Comparison of ENCODE assay signal across 14 cellular contexts in the genomic region with DNA sequence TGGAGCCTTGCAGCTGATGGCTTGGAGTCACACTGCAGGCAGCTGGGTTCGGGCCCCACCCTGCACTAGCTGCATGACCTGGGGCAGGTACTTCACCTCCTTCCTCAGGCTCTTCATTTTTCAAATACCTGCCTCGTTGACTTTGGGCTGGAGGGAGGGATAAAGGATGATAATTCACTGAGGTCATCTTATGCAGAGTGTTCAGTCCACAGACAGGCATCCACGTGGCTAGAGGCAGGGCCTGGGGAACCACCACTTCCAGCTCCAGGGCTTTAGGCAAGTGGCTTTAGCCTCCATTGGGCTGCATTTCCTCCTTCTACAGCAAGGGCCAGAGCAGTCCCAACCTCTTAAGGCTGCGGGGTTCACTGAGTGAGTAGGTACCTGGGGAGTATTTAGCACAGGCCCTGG.
DNase-seq lines count a peak whose midpoint lies in the region; ATAC-seq, FAIRE-seq and TF ChIP-seq lines count a peak whose summit lies in the region.
"Had no signal": no experiment of that assay in that cellular context is flagged by ENCODE, and none has a peak within 500 bp of the region (broad histone marks: within the 10 kb centered on the region; RNA-seq: fewer than 3 reads in every experiment).

No MANE protein-coding gene starts in this region.

- H4K20me1 ChIP-seq in astrocyte (ENCODE audit: insufficient read depth, low read length), result no peaks in the 10 kb centered on the region
- H4K20me1 ChIP-seq in OCI-LY7 (ENCODE audit: insufficient read depth, low read length), result no peaks in the 10 kb centered on the region

- no peaks in the 10 kb centered on the region for H3K9me3 ChIP-seq in Caco-2
- H3K9me3 ChIP-seq in astrocyte (ENCODE audit: insufficient read depth, low read depth, low read length), result no peaks in the 10 kb centered on the region
- H3K9me3 ChIP-seq in left lung, result no peaks in the 10 kb centered on the region
- H3K9me3 ChIP-seq in OCI-LY7 (ENCODE audit: low read length), result no peaks in the 10 kb centered on the region

- FAIRE-seq in astrocyte (lab: Jason Lieb, UNC), result no peak
- FAIRE-seq: H54 had no signal

- no peak overlapping the region for H3K9ac ChIP-seq in astrocyte (ENCODE audit: low read length)

- no peak overlapping the region for H3K4me3 ChIP-seq in Caco-2 (ENCODE audit: low read depth, low read length)
- no peak overlapping the region for H3K4me3 ChIP-seq in astrocyte (ENCODE audit: insufficient read depth, low read depth, low read length)
- H3K4me3 ChIP-seq in left lung, result no peak overlapping the region
- H3K4me3 ChIP-seq in OCI-LY7 (ENCODE audit: low read depth, low read length, poor library complexity, severe bottlenecking), result no peak overlapping the region

- peaks cover 60% of the 10 kb centered on the region for H3K4me1 ChIP-seq in Caco-2
- peaks cover 16% of the 10 kb centered on the region for H3K4me1 ChIP-seq in astrocyte (ENCODE audit: insufficient read depth, low read length)
- H3K4me1 ChIP-seq in left lung, result peaks cover 5 to 8% of the 10 kb centered on the region in 2 donors
- H3K4me1 ChIP-seq in OCI-LY7 (ENCODE audit: insufficient read depth, low read length, poor library complexity, severe bottlenecking), result peaks cover 21% of the 10 kb centered on the region

- peaks cover 62% of the 10 kb centered on the region for H3K36me3 Mint-ChIP-seq in Caco-2 (ENCODE audit: insufficient read depth, unreplicated experiment)
- H3K36me3 Mint-ChIP-seq in astrocyte (ENCODE audit: low read depth, unreplicated experiment), result peaks cover 10% of the 10 kb centered on the region
- H3K36me3 Mint-ChIP-seq: activated naive CD4-positive, alpha-beta T cell treated with anti-CD3 and anti-CD28 coated beads, Interleukin-2, amount 50 U/mL, for 72 hours had no signal

- peak overlapping the region; percentile 30 for H3K27ac ChIP-seq in astrocyte (ENCODE audit: low read depth, low read length)
- H3K27ac ChIP-seq in left lung, result no peak overlapping the region
- H3K27ac ChIP-seq in OCI-LY7 (ENCODE audit: low read depth, low read length, poor library complexity, severe bottlenecking), result no peak overlapping the region

- H3K79me2 ChIP-seq in astrocyte (ENCODE audit: insufficient read depth, low read length), result peaks cover 73% of the 10 kb centered on the region
- H3K79me2 ChIP-seq in OCI-LY7 (ENCODE audit: insufficient read depth, low read depth, low read length), result peaks cover 25% of the 10 kb centered on the region; the same call in 1 of the 2 replicates

- peaks cover 47% of the 10 kb centered on the region for H3K4me1 Mint-ChIP-seq in Caco-2 (ENCODE audit: low read depth, unreplicated experiment)
- peaks cover 17% of the 10 kb centered on the region for H3K4me1 Mint-ChIP-seq in astrocyte (ENCODE audit: low read depth, unreplicated experiment)

- no peak overlapping the region for H2AFZ ChIP-seq in astrocyte (ENCODE audit: low read depth, low read length)
- H2AFZ ChIP-seq in OCI-LY7 (ENCODE audit: low read length), result no peak overlapping the region

- H3K4me2 ChIP-seq in astrocyte (ENCODE audit: low read length), result no peak overlapping the region
- H3K4me2 ChIP-seq in OCI-LY7 (ENCODE audit: low read length), result no peak overlapping the region

- H3K27me3 ChIP-seq in Caco-2 (replicated peaks; ENCODE audit: control insufficient read depth, insufficient read depth, low read length) (no peaks in the 10 kb centered on the region), astrocyte (ENCODE audit: insufficient read depth, low read length) (no peaks in the 10 kb centered on the region), left lung (no peaks in the 10 kb centered on the region)

- H3K27me3 Mint-ChIP-seq in Caco-2 (ENCODE audit: insufficient read depth, unreplicated experiment) (no peaks in the 10 kb centered on the region), astrocyte (ENCODE audit: low read depth, unreplicated experiment) (no peaks in the 10 kb centered on the region)
- H3K27me3 Mint-ChIP-seq: activated T-cell treated with anti-CD3 and anti-CD28 coated beads, Interleukin-2, amount 50 U/mL, for 24 hours had no signal

- H3K9me2 ChIP-seq in OCI-LY7 (ENCODE audit: insufficient read depth, low read length), result no peaks in the 10 kb centered on the region

- TF ChIP-seq CTCF in Caco-2 (IDR thresholded peaks at IDR 0.05; ENCODE audit: insufficient read depth in 1 of 2, low read depth in 1 of 2, low read length in 1 of 2, severe bottlenecking in 1 of 2, unreplicated experiment in 1 of 2), result no peak
- TF ChIP-seq CTCF in astrocyte (IDR thresholded peaks at IDR 0.05; ENCODE audit: insufficient read depth, low read depth, low read length), result no peak
- no peak for TF ChIP-seq CTCF in left lung (IDR thresholded peaks at IDR 0.05)
- TF ChIP-seq CTCF in OCI-LY7 (conservative IDR thresholded peaks at IDR 0.05; ENCODE audit: low read length), result no peak

- H3K4me3 Mint-ChIP-seq in Caco-2 (ENCODE audit: unreplicated experiment) (peak overlapping the region; percentile 37), astrocyte (ENCODE audit: unreplicated experiment) (no peak overlapping the region)
- H3K4me3 Mint-ChIP-seq: activated T-cell treated with anti-CD3 and anti-CD28 coated beads, Interleukin-2, amount 50 U/mL, for 24 hours had no signal

- intact Hi-C loops in Caco-2 (cut with micrococcal nuclease; ENCODE audit: unreplicated experiment), result loop anchor here (1.0 kb wide), 2 partner anchors 51 to 86 kb away; a partner anchor contains a TSS
- intact Hi-C loops in left lung (cut with DNase I), result no loop called here
- intact Hi-C loops in OCI-LY7 (cut with micrococcal nuclease; ENCODE audit: unreplicated experiment), result no loop called here

- POLR2A ChIA-PET in Caco-2 (lab: Charles Lee) (interaction anchor here (1.0 to 1.7 kb wide), 4 partner anchors 13 to 85 kb away, joined by 5 to 17 read pairs (median 8); a partner anchor contains a TSS), OCI-LY7 (lab: Charles Lee) (interaction anchor here (0.5 to 3.7 kb wide), 4 partner anchors 12 to 85 kb away, joined by 3 to 10 read pairs (median 6); a partner anchor contains a TSS)

- H3K9me3 Mint-ChIP-seq in Caco-2 (ENCODE audit: unreplicated experiment), result no peaks in the 10 kb centered on the region
- no peaks in the 10 kb centered on the region for H3K9me3 Mint-ChIP-seq in astrocyte (ENCODE audit: unreplicated experiment)
- H3K9me3 Mint-ChIP-seq: activated naive CD4-positive, alpha-beta T cell treated with anti-CD3 and anti-CD28 coated beads, Interleukin-2, amount 50 U/mL, for 72 hours; activated T-cell treated with anti-CD3 and anti-CD28 coated beads, Interleukin-2, amount 50 U/mL, for 24 hours had no signal

- H3K36me3 ChIP-seq in Caco-2 (ENCODE audit: control insufficient read depth, insufficient read depth, low read length) (peaks cover 4% of the 10 kb centered on the region), astrocyte (ENCODE audit: insufficient read depth, low read length) (no peaks in the 10 kb centered on the region), left lung (no peaks in the 10 kb centered on the region), OCI-LY7 (ENCODE audit: insufficient read depth, low read length) (peaks cover 10% of the 10 kb centered on the region; the same call in 1 of the 2 replicates)

- DNase-seq in Caco-2 (peak; percentile 87 to 92), HK-2 (ENCODE audit: unreplicated experiment) (peak; percentile 50), astrocyte (ENCODE audit: low read depth) (no peak), left lung (no peak), OCI-LY7 (ENCODE audit: low spot score) (no peak), 8988T (no peak), NCI-H146 treated with DMSO at 0.1 percent for 48 hours (lab: John Stamatoyannopoulos, UW; ENCODE audit: unreplicated experiment) (no peak)
- DNase-seq: activated T-cell treated with anti-CD3 and anti-CD28 coated beads, Interleukin-2, amount 50 U/mL, for 24 hours; caudate nucleus; effector CD8-positive, alpha-beta T cell; NCI-H1105 treated with DMSO at 0.1 percent for 48 hours had no signal

- H3K27ac Mint-ChIP-seq in Caco-2 (ENCODE audit: unreplicated experiment), result peak overlapping the region; percentile 92
- H3K27ac Mint-ChIP-seq in astrocyte (ENCODE audit: unreplicated experiment), result peak overlapping the region; percentile 18
- H3K27ac Mint-ChIP-seq: activated naive CD4-positive, alpha-beta T cell treated with anti-CD3 and anti-CD28 coated beads, Interleukin-2, amount 50 U/mL, for 72 hours; activated T-cell treated with anti-CD3 and anti-CD28 coated beads, Interleukin-2, amount 50 U/mL, for 24 hours had no signal

- BruUV-seq in Caco-2 (replicated peaks; lab: Mats Ljungman, UMichigan) (no TSS peak), OCI-LY7 (replicated peaks; lab: Mats Ljungman, UMichigan) (no TSS peak)

- CTCF ChIA-PET in Caco-2 (lab: Charles Lee) (interaction anchor here (0.6 to 3.8 kb wide), 9 partner anchors 40 to 91 kb away, joined by 3 to 26 read pairs (median 4); a partner anchor contains a TSS), OCI-LY7 (lab: Charles Lee; ENCODE audit: unreplicated experiment) (interaction anchor here (0.6 kb wide), 1 partner anchor 65 kb away, joined by 4 read pairs; no protein-coding TSS in a partner anchor)

- peak; percentile 45 for ATAC-seq in left lung
- no peak for ATAC-seq in HG03135 (IDR thresholded peaks at IDR 0.05; ENCODE audit: unreplicated experiment)
- ATAC-seq: activated naive CD4-positive, alpha-beta T cell treated with anti-CD3 and anti-CD28 coated beads, Interleukin-2, amount 50 U/mL, for 72 hours had no signal

Comparison
In these comparisons a context has a peak if more than half of its experiments do, and no peak if none do; other contexts are left out.
1. DNase-seq: peak in Caco-2 (2 of 2) and HK-2 (single experiment); none in astrocyte (single experiment), left lung (0 of 2), OCI-LY7 (single experiment), 8988T (single experiment) and NCI-H146 treated with DMSO at 0.1 percent for 48 hours (single experiment).